Comparison of ENCODE assay signal across 1 cellular context in the genomic region with DNA sequence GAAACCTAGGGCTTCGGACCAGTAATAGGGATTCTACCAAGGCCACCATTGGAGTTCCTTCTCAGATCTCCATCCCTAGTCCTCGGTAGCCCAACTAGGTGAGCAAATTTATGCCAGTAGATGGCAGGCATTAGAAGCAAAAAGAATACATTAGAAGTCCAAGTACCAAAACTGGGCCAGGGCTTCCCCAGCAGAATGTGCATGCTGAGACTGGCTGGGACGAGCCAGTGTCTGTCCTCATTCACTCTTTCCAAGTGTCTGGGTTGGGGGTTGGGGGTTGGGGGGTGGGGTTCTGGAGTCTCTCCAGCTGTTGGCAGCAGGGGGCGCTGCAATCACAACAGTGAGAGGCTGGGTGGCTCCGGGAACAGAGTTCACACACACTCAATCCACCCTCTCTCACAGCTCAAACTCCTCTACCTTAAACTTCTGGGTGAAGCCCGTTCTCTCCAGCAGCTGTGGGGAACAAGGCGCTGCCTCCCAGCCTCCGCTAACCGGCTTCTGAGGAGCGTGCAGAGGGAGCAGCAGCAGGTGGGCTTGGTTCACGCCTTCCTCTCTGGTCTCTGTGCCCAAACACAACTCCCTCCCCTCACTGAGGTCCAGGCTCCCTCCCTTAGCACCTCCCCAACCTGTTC.
TF ChIP-seq lines count a peak whose summit lies in the region.

No MANE protein-coding gene starts in this region.

TF ChIP-seq in H1, 55 proteins besides CTCF, POLR2A, EP300 and RAD21 (continued from another document):
- TF ChIP-seq HDAC2 (IDR thresholded peaks at IDR 0.05; ENCODE audit: borderline replicate concordance in 1 of 2, low read depth in 2 of 2, low read length in 2 of 2) (no peak), JUN (IDR thresholded peaks at IDR 0.05; ENCODE audit: low read depth, low read length) (no peak), CEBPB (IDR thresholded peaks at IDR 0.05; ENCODE audit: low read depth, low read length) (no peak), SIRT6 (IDR thresholded peaks at IDR 0.05; ENCODE audit: low read length) (no peak), SP4 (IDR thresholded peaks at IDR 0.05; ENCODE audit: low read length) (no peak), SP2 (IDR thresholded peaks at IDR 0.05; ENCODE audit: low read length) (no peak), MAFK (IDR thresholded peaks at IDR 0.05; ENCODE audit: low read depth, low read length) (no peak), CHD1 (IDR thresholded peaks at IDR 0.05; ENCODE audit: low read depth, low read length) (no peak), ASH2L (IDR thresholded peaks at IDR 0.05; ENCODE audit: low read length) (peak; percentile 78), YY1 (IDR thresholded peaks at IDR 0.05; ENCODE audit: low read depth, low read length) (peak; percentile 23; the same call in 1 of the 2 replicates), NRF1 (IDR thresholded peaks at IDR 0.05; ENCODE audit: low read depth, low read length) (no peak)
- TF ChIP-seq, protein P1, sequence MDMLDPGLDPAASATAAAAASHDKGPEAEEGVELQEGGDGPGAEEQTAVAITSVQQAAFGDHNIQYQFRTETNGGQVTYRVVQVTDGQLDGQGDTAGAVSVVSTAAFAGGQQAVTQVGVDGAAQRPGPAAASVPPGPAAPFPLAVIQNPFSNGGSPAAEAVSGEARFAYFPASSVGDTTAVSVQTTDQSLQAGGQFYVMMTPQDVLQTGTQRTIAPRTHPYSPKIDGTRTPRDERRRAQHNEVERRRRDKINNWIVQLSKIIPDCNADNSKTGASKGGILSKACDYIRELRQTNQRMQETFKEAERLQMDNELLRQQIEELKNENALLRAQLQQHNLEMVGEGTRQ (IDR thresholded peaks at IDR 0.05; ENCODE audit: low read length) = no peak
- TF ChIP-seq, protein P2, sequence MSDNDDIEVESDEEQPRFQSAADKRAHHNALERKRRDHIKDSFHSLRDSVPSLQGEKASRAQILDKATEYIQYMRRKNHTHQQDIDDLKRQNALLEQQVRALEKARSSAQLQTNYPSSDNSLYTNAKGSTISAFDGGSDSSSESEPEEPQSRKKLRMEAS (IDR thresholded peaks at IDR 0.05) = peak; percentile 47
- TF ChIP-seq, protein P3, sequence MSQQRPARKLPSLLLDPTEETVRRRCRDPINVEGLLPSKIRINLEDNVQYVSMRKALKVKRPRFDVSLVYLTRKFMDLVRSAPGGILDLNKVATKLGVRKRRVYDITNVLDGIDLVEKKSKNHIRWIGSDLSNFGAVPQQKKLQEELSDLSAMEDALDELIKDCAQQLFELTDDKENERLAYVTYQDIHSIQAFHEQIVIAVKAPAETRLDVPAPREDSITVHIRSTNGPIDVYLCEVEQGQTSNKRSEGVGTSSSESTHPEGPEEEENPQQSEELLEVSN (IDR thresholded peaks at IDR 0.05) = peak; percentile 47; the same call in 1 of the 2 replicates
